Comparison of ENCODE assay signal across 15 cellular contexts in the genomic region with DNA sequence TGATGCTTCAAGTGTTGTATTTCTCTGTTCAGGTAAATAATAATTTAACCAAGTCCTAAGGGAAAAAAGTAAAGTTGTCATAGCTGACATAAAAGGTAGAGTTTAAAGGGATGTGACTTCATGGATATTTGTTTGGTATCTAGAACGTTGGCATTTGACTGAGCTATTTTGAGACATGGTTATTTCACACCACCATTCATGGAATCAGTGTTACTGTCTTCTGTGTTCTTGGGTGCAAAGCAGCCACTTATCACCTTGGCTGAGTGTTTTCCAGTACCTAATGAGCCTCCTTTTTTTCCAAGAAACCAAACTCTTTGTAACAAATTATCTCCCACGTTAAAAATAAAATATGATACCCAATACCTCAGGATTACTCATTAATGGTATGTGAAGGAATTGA.
A peak's percentile ranks its signal among the peaks of the same experiment; 100 is the strongest.
DNase-seq lines count a peak whose midpoint lies in the region; ATAC-seq and TF ChIP-seq lines count a peak whose summit lies in the region.
"Had no signal": no experiment of that assay in that cellular context is flagged by ENCODE, and none has a peak within 500 bp of the region (broad histone marks: within the 10 kb centered on the region; RNA-seq: fewer than 3 reads in every experiment).

No MANE protein-coding gene starts in this region.

- H3K27me3 ChIP-seq in neutrophil, result no peaks in the 10 kb centered on the region
- H3K27me3 ChIP-seq: BE2C had no signal

- peak overlapping the region; percentile 94 for H3K27ac ChIP-seq in neutrophil
- H3K27ac ChIP-seq: A549, C4-2B, GM23248 had no signal

- H3K27me3 Mint-ChIP-seq in natural killer cell (ENCODE audit: low read depth in 2 of 2), result no peaks in the 10 kb centered on the region
- H3K27me3 Mint-ChIP-seq in natural killer cell treated with Interleukin-12 subunit alpha and Interleukin-12 subunit beta and Interleukin-15 and Interleukin-18, amount 100 ng/mL, for 72 hours, result no peaks in the 10 kb centered on the region
- no peaks in the 10 kb centered on the region for H3K27me3 Mint-ChIP-seq in naive thymus-derived CD8-positive, alpha-beta T cell
- H3K27me3 Mint-ChIP-seq: CD4-positive, alpha-beta memory T cell had no signal

- no peak overlapping the region for H3K4me3 ChIP-seq in neutrophil (ENCODE audit: low read depth in 1 of 2, low read length in 1 of 2)
- H3K4me3 ChIP-seq: A549, GM12878, GM23248 had no signal

- H3K4me1 Mint-ChIP-seq in natural killer cell, result peaks cover 61 to 66% of the 10 kb centered on the region in 2 donors
- peaks cover 41 to 60% of the 10 kb centered on the region in 2 donors for H3K4me1 Mint-ChIP-seq in natural killer cell treated with Interleukin-12 subunit alpha and Interleukin-12 subunit beta and Interleukin-15 and Interleukin-18, amount 100 ng/mL, for 72 hours (ENCODE audit: low read depth in 2 of 2)
- H3K4me1 Mint-ChIP-seq in naive thymus-derived CD8-positive, alpha-beta T cell, result peaks cover 9 to 21% (median 17%) of the 10 kb centered on the region in 4 donors

- H3K36me3 Mint-ChIP-seq in natural killer cell, result peaks cover 8% of the 10 kb centered on the region
- peaks cover 28% of the 10 kb centered on the region for H3K36me3 Mint-ChIP-seq in natural killer cell treated with Interleukin-12 subunit alpha and Interleukin-12 subunit beta and Interleukin-15 and Interleukin-18, amount 100 ng/mL, for 72 hours
- H3K36me3 Mint-ChIP-seq in naive thymus-derived CD8-positive, alpha-beta T cell, result peaks cover 12 to 63% (median 31%) of the 10 kb centered on the region in 3 donors

- no peaks in the 10 kb centered on the region for H3K9me3 ChIP-seq in neutrophil
- H3K9me3 ChIP-seq: A549, BE2C had no signal

- no peak overlapping the region for H3K4me3 Mint-ChIP-seq in natural killer cell
- H3K4me3 Mint-ChIP-seq in natural killer cell treated with Interleukin-12 subunit alpha and Interleukin-12 subunit beta and Interleukin-15 and Interleukin-18, amount 100 ng/mL, for 72 hours, result no peak overlapping the region
- H3K4me3 Mint-ChIP-seq in naive thymus-derived CD8-positive, alpha-beta T cell, result no peak overlapping the region
- H3K4me3 Mint-ChIP-seq: CD4-positive, alpha-beta memory T cell had no signal

- POLR2A ChIA-PET in naive thymus-derived CD8-positive, alpha-beta T cell (lab: Charles Lee), result no interaction called here

- peaks cover 0 to 2% of the 10 kb centered on the region in 2 donors for H3K9me3 Mint-ChIP-seq in natural killer cell
- no peaks in the 10 kb centered on the region for H3K9me3 Mint-ChIP-seq in natural killer cell treated with Interleukin-12 subunit alpha and Interleukin-12 subunit beta and Interleukin-15 and Interleukin-18, amount 100 ng/mL, for 72 hours
- peaks cover 0 to 8% (median 0%) of the 10 kb centered on the region in 9 donors for H3K9me3 Mint-ChIP-seq in naive thymus-derived CD8-positive, alpha-beta T cell

- ATAC-seq in natural killer cell (no peak), left cardiac atrium (peak; percentile 30 to 56)
- ATAC-seq in natural killer cell treated with Interleukin-12 subunit alpha and Interleukin-12 subunit beta and Interleukin-15 and Interleukin-18, amount 100 ng/mL, for 72 hours, result no peak
- ATAC-seq in naive thymus-derived CD8-positive, alpha-beta T cell, result no peak
- ATAC-seq: A549, GM12878, HCT116 had no signal

- intact Hi-C loops in natural killer cell (cut with micrococcal nuclease), result no loop called here
- intact Hi-C loops in left cardiac atrium (cut with DNase I), result no loop called here

- peaks cover 9 to 14% of the 10 kb centered on the region in 2 experiments for H3K4me1 ChIP-seq in neutrophil (ENCODE audit: control insufficient read depth in 1 of 2, insufficient read depth in 1 of 2, low read depth in 1 of 2, low read length in 1 of 2)

- TF ChIP-seq CTCF in natural killer cell (IDR thresholded peaks at IDR 0.05), result no peak
- TF ChIP-seq CTCF in neutrophil (IDR thresholded peaks at IDR 0.05), result no peak

- peak overlapping the region; percentile 1 to 47 for H3K27ac Mint-ChIP-seq in natural killer cell
- H3K27ac Mint-ChIP-seq in natural killer cell treated with Interleukin-12 subunit alpha and Interleukin-12 subunit beta and Interleukin-15 and Interleukin-18, amount 100 ng/mL, for 72 hours, result no peak overlapping the region
- H3K27ac Mint-ChIP-seq in naive thymus-derived CD8-positive, alpha-beta T cell, result no peak overlapping the region

- peaks cover 28% of the 10 kb centered on the region for H3K36me3 ChIP-seq in neutrophil
- H3K36me3 ChIP-seq: BE2C had no signal

- DNase-seq in natural killer cell (no peak), left cardiac atrium (no peak), NCI-H1417 (lab: John Stamatoyannopoulos, UW) (no peak)
- no peak for DNase-seq in natural killer cell treated with Interleukin-12 subunit alpha and Interleukin-12 subunit beta and Interleukin-15 and Interleukin-18, amount 100 ng/mL, for 72 hours (ENCODE audit: low spot score)
- DNase-seq in effector CD8-positive, alpha-beta T cell (lab: John Stamatoyannopoulos, UW), result no peak
- DNase-seq in naive thymus-derived CD8-positive, alpha-beta T cell, result no peak
- DNase-seq: BE2C; CD4-positive, alpha-beta memory T cell; DMS79; GM23248 had no signal

Comparison
In these comparisons a context has a peak if more than half of its experiments do, and no peak if none do; other contexts are left out.
1. H3K27ac Mint-ChIP-seq: peak in natural killer cell (2 of 2); none in natural killer cell treated with Interleukin-12 subunit alpha and Interleukin-12 subunit beta and Interleukin-15 and Interleukin-18, amount 100 ng/mL, for 72 hours (0 of 2) and naive thymus-derived CD8-positive, alpha-beta T cell (0 of 10).
2. ATAC-seq: peak in left cardiac atrium (2 of 2); none in natural killer cell (0 of 3), natural killer cell treated with Interleukin-12 subunit alpha and Interleukin-12 subunit beta and Interleukin-15 and Interleukin-18, amount 100 ng/mL, for 72 hours (0 of 2) and naive thymus-derived CD8-positive, alpha-beta T cell (0 of 2).